In the genomic region with DNA sequence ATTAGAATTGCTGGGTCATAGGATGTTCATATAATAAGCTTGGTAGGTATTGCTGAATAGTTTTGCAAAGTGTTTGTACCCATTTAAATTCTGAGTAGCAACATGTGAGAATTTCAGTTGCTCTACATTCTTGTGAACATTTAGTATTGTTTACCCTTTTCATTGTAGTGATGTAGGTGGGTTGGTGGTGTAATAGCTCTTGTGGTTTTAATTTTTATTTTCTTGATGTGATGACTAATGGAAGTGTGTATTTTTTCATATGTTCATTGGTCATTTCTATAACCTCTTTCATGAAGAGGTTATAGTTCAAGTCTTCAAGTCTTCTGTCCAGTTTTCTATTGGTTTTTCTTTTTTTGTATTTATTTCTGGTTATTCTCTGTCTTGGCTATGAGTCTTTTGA, we compare ENCODE assay signal across 18 cellular contexts. TPM values are rescaled to one million over a fixed set of nuclear protein-coding genes. Genes with fewer than 3 reads are reported as not detected.
A peak's percentile ranks its signal among the peaks of the same experiment; 100 is the strongest.
DNase-seq lines count a peak whose midpoint lies in the region; ATAC-seq and TF ChIP-seq lines count a peak whose summit lies in the region.
"Had no signal": no experiment of that assay in that cellular context is flagged by ENCODE, and none has a peak within 500 bp of the region (broad histone marks: within the 10 kb centered on the region; RNA-seq: fewer than 3 reads in every experiment).

No MANE protein-coding gene starts in this region.

- H3K9me3 ChIP-seq in SJSA1 (replicated peaks): no peaks in the 10 kb centered on the region
- H3K9me3 ChIP-seq in fibroblast of lung (ENCODE audit: control insufficient read depth, insufficient read depth, low read depth, low read length): no peaks in the 10 kb centered on the region
- H3K9me3 ChIP-seq: left lung, prostate gland had no signal

- CTCF ChIA-PET in activated naive CD4-positive, alpha-beta T cell treated with anti-CD3 and anti-CD28 coated beads for 36 hours (lab: Charles Lee): interaction anchor here (0.6 kb wide), 1 partner anchor 47 kb away, joined by 6 read pairs; no protein-coding TSS in a partner anchor

- H3K27ac ChIP-seq in SJSA1 (peak overlapping the region; percentile 35), fibroblast of lung (ENCODE audit: insufficient read depth, low read length) (no peak overlapping the region)
- H3K27ac ChIP-seq: KMS-11, left lung, prostate gland had no signal

- H3K4me1 Mint-ChIP-seq in activated naive CD4-positive, alpha-beta T cell treated with anti-CD3 and anti-CD28 coated beads, Interleukin-2, amount 50 U/mL, for 24 hours: peaks cover 88% of the 10 kb centered on the region
- peaks cover 61% of the 10 kb centered on the region for H3K4me1 Mint-ChIP-seq in activated naive CD4-positive, alpha-beta T cell treated with anti-CD3 and anti-CD28 coated beads for 36 hours (ENCODE audit: low read depth)

- peaks cover 35% of the 10 kb centered on the region for H3K36me3 Mint-ChIP-seq in activated naive CD4-positive, alpha-beta T cell treated with anti-CD3 and anti-CD28 coated beads, Interleukin-2, amount 50 U/mL, for 24 hours
- H3K36me3 Mint-ChIP-seq in activated naive CD4-positive, alpha-beta T cell treated with anti-CD3 and anti-CD28 coated beads for 36 hours (ENCODE audit: low read depth): peaks cover 31% of the 10 kb centered on the region

- peaks cover 80% of the 10 kb centered on the region for H3K79me2 ChIP-seq in fibroblast of lung (ENCODE audit: control insufficient read depth, insufficient read depth, low read length)

- no peaks in the 10 kb centered on the region for H4K20me1 ChIP-seq in fibroblast of lung (ENCODE audit: control insufficient read depth, extremely low read depth, insufficient read depth, low read length)

- no peak overlapping the region for H3K4me2 ChIP-seq in fibroblast of lung (ENCODE audit: extremely low read depth, insufficient read depth, low read length)
- H3K4me2 ChIP-seq: KMS-11 had no signal

- H3K4me3 ChIP-seq in SJSA1 (no peak overlapping the region), fibroblast of lung (replicated peaks in 1 of 4; ENCODE audit: control extremely low read depth in 1 of 4, insufficient read depth in 1 of 4, low read depth in 3 of 4, low read length in 4 of 4) (no peak overlapping the region), H7 (ENCODE audit: insufficient read depth, low read depth, low read length) (no peak overlapping the region)
- H3K4me3 ChIP-seq: left lung, prostate gland had no signal

- DNase-seq in activated naive CD4-positive, alpha-beta T cell treated with anti-CD3 and anti-CD28 coated beads for 36 hours: no peak
- DNase-seq in SJSA1 (ENCODE audit: low read depth in 1 of 2, low spot score in 2 of 2) (peak in 1 of 2 experiments; percentile 69), fibroblast of lung (ENCODE audit: low read depth in 2 of 2) (peak; percentile 32 to 60), stromal cell of bone marrow (ENCODE audit: low read depth) (peak; percentile 11), H7 (no peak)
- DNase-seq: activated B cell treated with CpG ODN at 0.5 μM for 24 hours; activated naive CD4-positive, alpha-beta T cell treated with anti-CD3 and anti-CD28 coated beads, Interleukin-2, amount 10 ng/mL, durations not matched to agents 7 days and 5 days; COR-L47; GDM1; hippocampal formation; left lung; NCI-H1694 treated with DMSO at 0.1 percent for 48 hours; NCI-H510A had no signal

- intact Hi-C loops in activated naive CD4-positive, alpha-beta T cell treated with anti-CD3 and anti-CD28 coated beads for 36 hours (cut with micrococcal nuclease): no loop called here

- no peak overlapping the region for H2AFZ ChIP-seq in fibroblast of lung (ENCODE audit: low read length)

- H3K9ac ChIP-seq in fibroblast of lung (ENCODE audit: insufficient read depth, low read length): no peak overlapping the region
- H3K9ac ChIP-seq: KMS-11 had no signal

- H3K4me3 Mint-ChIP-seq in activated naive CD4-positive, alpha-beta T cell treated with anti-CD3 and anti-CD28 coated beads, Interleukin-2, amount 50 U/mL, for 24 hours: no peak overlapping the region
- H3K4me3 Mint-ChIP-seq in activated naive CD4-positive, alpha-beta T cell treated with anti-CD3 and anti-CD28 coated beads for 36 hours: no peak overlapping the region
- H3K4me3 Mint-ChIP-seq: activated B cell treated with CpG ODN at 0.5 μM for 24 hours; activated naive CD4-positive, alpha-beta T cell treated with anti-CD3 and anti-CD28 coated beads, Interleukin-2, amount 10 ng/mL, durations not matched to agents 7 days and 5 days had no signal

- peaks cover 6% of the 10 kb centered on the region for H3K9me3 Mint-ChIP-seq in activated naive CD4-positive, alpha-beta T cell treated with anti-CD3 and anti-CD28 coated beads, Interleukin-2, amount 50 U/mL, for 24 hours
- H3K9me3 Mint-ChIP-seq in activated naive CD4-positive, alpha-beta T cell treated with anti-CD3 and anti-CD28 coated beads for 36 hours: peaks cover 4% of the 10 kb centered on the region

- H3K27ac Mint-ChIP-seq in activated naive CD4-positive, alpha-beta T cell treated with anti-CD3 and anti-CD28 coated beads, Interleukin-2, amount 50 U/mL, for 24 hours: peak overlapping the region; percentile 79
- no peak overlapping the region for H3K27ac Mint-ChIP-seq in activated naive CD4-positive, alpha-beta T cell treated with anti-CD3 and anti-CD28 coated beads for 36 hours
- H3K27ac Mint-ChIP-seq: activated B cell treated with CpG ODN at 0.5 μM for 24 hours; activated naive CD4-positive, alpha-beta T cell treated with anti-CD3 and anti-CD28 coated beads, Interleukin-2, amount 10 ng/mL, durations not matched to agents 7 days and 5 days had no signal

- no peak for ATAC-seq in SK-N-SH treated with all-trans-retinoic acid at 6 μM for 48 hours
- ATAC-seq in HG03457 (IDR thresholded peaks at IDR 0.05; ENCODE audit: unreplicated experiment): no peak
- ATAC-seq: left lung had no signal

- H3K4me1 ChIP-seq in SJSA1 (replicated peaks): peaks cover 42% of the 10 kb centered on the region
- H3K4me1 ChIP-seq in fibroblast of lung (ENCODE audit: control insufficient read depth, extremely low read depth, insufficient read depth, low read length): peaks cover 6% of the 10 kb centered on the region
- H3K4me1 ChIP-seq: prostate gland had no signal

- H3K36me3 ChIP-seq in SJSA1 (peaks cover 21% of the 10 kb centered on the region), fibroblast of lung (ENCODE audit: control insufficient read depth, insufficient read depth, low read length) (no peaks in the 10 kb centered on the region), H7 (replicated peaks; ENCODE audit: control insufficient read depth, insufficient read depth, low read length) (peaks cover 3% of the 10 kb centered on the region)
- H3K36me3 ChIP-seq: prostate gland had no signal

- H3K27me3 ChIP-seq in SJSA1 (replicated peaks) (no peaks in the 10 kb centered on the region; the same call in 1 of the 2 replicates), fibroblast of lung (ENCODE audit: control insufficient read depth, insufficient read depth, low read length) (no peaks in the 10 kb centered on the region), H7 (ENCODE audit: control insufficient read depth, insufficient read depth, low read length) (no peaks in the 10 kb centered on the region)
- H3K27me3 ChIP-seq: left lung had no signal

- no peaks in the 10 kb centered on the region for H3K27me3 Mint-ChIP-seq in activated naive CD4-positive, alpha-beta T cell treated with anti-CD3 and anti-CD28 coated beads, Interleukin-2, amount 50 U/mL, for 24 hours
- no peaks in the 10 kb centered on the region for H3K27me3 Mint-ChIP-seq in activated naive CD4-positive, alpha-beta T cell treated with anti-CD3 and anti-CD28 coated beads for 36 hours (ENCODE audit: low read depth)
- H3K27me3 Mint-ChIP-seq: activated B cell treated with CpG ODN at 0.5 μM for 24 hours; activated naive CD4-positive, alpha-beta T cell treated with anti-CD3 and anti-CD28 coated beads, Interleukin-2, amount 10 ng/mL, durations not matched to agents 7 days and 5 days had no signal

- TF ChIP-seq CTCF in fibroblast of lung (conservative IDR thresholded peaks at IDR 0.05 in 1 of 2, IDR thresholded peaks at IDR 0.05 in 1 of 2; ENCODE audit: low read depth in 1 of 2, low read length in 2 of 2): no peak

TF ChIP-seq in SK-N-SH treated with all-trans-retinoic acid at 6 μM for 48 hours, 23 proteins besides CTCF, POLR2A, EP300 and RAD21:
- TF ChIP-seq ISL1 (CRISPR knock-in tag; IDR thresholded peaks at IDR 0.05) (no peak), ZNF70 (CRISPR knock-in tag; IDR thresholded peaks at IDR 0.05) (no peak)

RNA-seq across cellular contexts. Expression of a gene that starts 34.4 kb away (rescaled TPM):
- total RNA-seq in activated naive CD4-positive, alpha-beta T cell treated with anti-CD3 and anti-CD28 coated beads for 36 hours: 10 to 100 TPM; 15.4 to 16.2 TPM
- 22.3 and 36.9 TPM in 2 replicates for total RNA-seq in SJSA1 (2014; rRNA removed; shearing (Covaris generic))
- total RNA-seq in fibroblast of lung: 42.1 and 66.6 TPM in 2 replicates
- 45.8 and 64.0 TPM in 2 replicates for polyA plus RNA-seq in fibroblast of lung
- 27.7 and 41.9 TPM in 2 replicates for polyA plus RNA-seq in fibroblast of lung (2012)
- 6.5 and 15.6 TPM in 2 replicates for polyA minus RNA-seq in fibroblast of lung (ENCODE audit: low replicate concordance)
- 23.3 and 32.0 TPM in 2 replicates for total RNA-seq in H7 (2014; rRNA removed; shearing (Covaris generic))

Comparison
In these comparisons a context has a peak if more than half of its experiments do, and no peak if none do; other contexts are left out.
1. DNase-seq: peak in fibroblast of lung (2 of 2) and stromal cell of bone marrow (single experiment); none in activated naive CD4-positive, alpha-beta T cell treated with anti-CD3 and anti-CD28 coated beads for 36 hours (single experiment) and H7 (single experiment).